ENCODE assay signal across 23 cellular contexts in genomic region chr10:103975169-103975568, GRCh38. TPM values are rescaled to one million over a fixed set of nuclear protein-coding genes. Genes with fewer than 3 reads are reported as not detected.
DNase-seq lines count a peak whose midpoint lies in the region; ATAC-seq and TF ChIP-seq lines count a peak whose summit lies in the region.
"Had no signal": no experiment of that assay in that cellular context is flagged by ENCODE, and none has a peak within 500 bp of the region (broad histone marks: within the 10 kb centered on the region; RNA-seq: fewer than 3 reads in every experiment).

No MANE protein-coding gene starts in this region.

- ATAC-seq in psoas muscle (no peak), heart left ventricle (no peak), foreskin keratinocyte (no peak)
- ATAC-seq: A549, PC-3 had no signal

- POLR2A ChIA-PET in HEK293 (lab: Yijun Ruan, JAX) = no interaction called here

- H3K9me3 Mint-ChIP-seq in activated naive CD4-positive, alpha-beta T cell treated with anti-CD3 and anti-CD28 coated beads, Interleukin-2, amount 50 U/mL, for 24 hours = peaks cover 6% of the 10 kb centered on the region
- H3K9me3 Mint-ChIP-seq in glutamatergic neuron (ENCODE audit: unreplicated experiment) = no peaks in the 10 kb centered on the region
- H3K9me3 Mint-ChIP-seq: H9 had no signal

- H3K4me1 Mint-ChIP-seq in activated naive CD4-positive, alpha-beta T cell treated with anti-CD3 and anti-CD28 coated beads, Interleukin-2, amount 50 U/mL, for 24 hours = peaks cover 66% of the 10 kb centered on the region
- peaks cover 18% of the 10 kb centered on the region for H3K4me1 Mint-ChIP-seq in glutamatergic neuron (ENCODE audit: low read depth, unreplicated experiment)

- no peaks in the 10 kb centered on the region for H3K9me3 ChIP-seq in HEK293 (ENCODE audit: control insufficient read depth, insufficient read depth, low read depth, low read length)
- H3K9me3 ChIP-seq in psoas muscle = no peaks in the 10 kb centered on the region
- no peaks in the 10 kb centered on the region for H3K9me3 ChIP-seq in heart left ventricle
- no peaks in the 10 kb centered on the region for H3K9me3 ChIP-seq in ovary
- H3K9me3 ChIP-seq: A549, SJSA1 had no signal

- CTCF ChIA-PET in HEK293 (lab: Yijun Ruan, JAX) = no interaction called here

- no peak for TF ChIP-seq POLR2A in heart left ventricle (IDR thresholded peaks at IDR 0.05)
- TF ChIP-seq POLR2A in ovary (IDR thresholded peaks at IDR 0.05) = no peak

- no peaks in the 10 kb centered on the region for H3K27me3 Mint-ChIP-seq in activated naive CD4-positive, alpha-beta T cell treated with anti-CD3 and anti-CD28 coated beads, Interleukin-2, amount 50 U/mL, for 24 hours
- peaks cover 3% of the 10 kb centered on the region for H3K27me3 Mint-ChIP-seq in glutamatergic neuron (ENCODE audit: unreplicated experiment)

- TF ChIP-seq CTCF in HEK293 (tag by site-specific recombination; IDR thresholded peaks at IDR 0.05) (no peak), glutamatergic neuron (IDR thresholded peaks at IDR 0.05; ENCODE audit: partially characterized antibody, unreplicated experiment) (no peak), psoas muscle (IDR thresholded peaks at IDR 0.05) (no peak), heart left ventricle (IDR thresholded peaks at IDR 0.05) (no peak), ovary (IDR thresholded peaks at IDR 0.05) (no peak), foreskin keratinocyte (conservative IDR thresholded peaks at IDR 0.05) (no peak)

- H3K27me3 ChIP-seq in psoas muscle (ENCODE audit: insufficient read depth in 3 of 3, low read length in 2 of 3) (no peaks in the 10 kb centered on the region), heart left ventricle (no peaks in the 10 kb centered on the region), ovary (no peaks in the 10 kb centered on the region), foreskin keratinocyte (no peaks in the 10 kb centered on the region)
- H3K27me3 ChIP-seq: BLaER1 treated with 17β-estradiol and CSF1 and Interleukin-3, amounts not matched to agents 10 nM and 100 nM; SJSA1 had no signal

- WGBS in psoas muscle, 3 donors = 33 to 51% (median 38%) methylated on average over 1 of the region's 1 CpG
- WGBS in heart left ventricle, 4 donors = 93 to 98% (median 95%) methylated on average over 1 of the region's 1 CpG
- WGBS in ovary, 3 donors = 90 to 97% (median 94%) methylated on average over 1 of the region's 1 CpG

- no peak for DNase-seq in activated naive CD4-positive, alpha-beta T cell treated with Interleukin-2 at 50 U/mL for 16 hours
- DNase-seq in glutamatergic neuron (no peak), psoas muscle (no peak), heart left ventricle (no peak), ovary (no peak), foreskin keratinocyte (no peak)
- DNase-seq: DMS79, H9, IMR-90, Karpas-422, MM.1S, NCI-H1092 treated with DMSO at 0.1 percent for 48 hours, NCI-H1694, NCI-H2107, NCI-H345, NCI-H526, PC-3 had no signal

- no peak overlapping the region for H3K27ac ChIP-seq in HEK293 (ENCODE audit: extremely low read depth, low read depth, low read length)
- peak overlapping the region; percentile 6 for H3K27ac ChIP-seq in psoas muscle
- no peak overlapping the region for H3K27ac ChIP-seq in heart left ventricle
- H3K27ac ChIP-seq in ovary = no peak overlapping the region
- no peak overlapping the region for H3K27ac ChIP-seq in foreskin keratinocyte
- H3K27ac ChIP-seq: A549; BLaER1 treated with 17β-estradiol and CSF1 and Interleukin-3, amounts not matched to agents 10 nM and 100 nM; RWPE1; SJSA1 had no signal

- peak overlapping the region; percentile 81 for H3K27ac Mint-ChIP-seq in activated naive CD4-positive, alpha-beta T cell treated with anti-CD3 and anti-CD28 coated beads, Interleukin-2, amount 50 U/mL, for 24 hours
- peak overlapping the region; percentile 22 for H3K27ac Mint-ChIP-seq in glutamatergic neuron (ENCODE audit: unreplicated experiment)
- H3K27ac Mint-ChIP-seq: H9 had no signal

- H3K36me3 ChIP-seq in HEK293 (ENCODE audit: control insufficient read depth in 2 of 2, insufficient read depth in 1 of 2, low read length in 2 of 2) (no peaks in the 10 kb centered on the region), psoas muscle (ENCODE audit: insufficient read depth in 1 of 2, low read depth in 1 of 2) (no peaks in the 10 kb centered on the region), heart left ventricle (no peaks in the 10 kb centered on the region), ovary (no peaks in the 10 kb centered on the region)
- H3K36me3 ChIP-seq: SJSA1 had no signal

- H3K4me1 ChIP-seq in HEK293 (ENCODE audit: control insufficient read depth, insufficient read depth, low read length) (peaks cover 11% of the 10 kb centered on the region), psoas muscle (peaks cover 49% of the 10 kb centered on the region), heart left ventricle (peaks cover 0 to 58% (median 22%) of the 10 kb centered on the region in 12 donors), ovary (ENCODE audit: insufficient read depth) (peaks cover 6% of the 10 kb centered on the region), foreskin keratinocyte (peaks cover 19% of the 10 kb centered on the region)
- H3K4me1 ChIP-seq: SJSA1 had no signal

- H3K36me3 Mint-ChIP-seq in activated naive CD4-positive, alpha-beta T cell treated with anti-CD3 and anti-CD28 coated beads, Interleukin-2, amount 50 U/mL, for 24 hours = peaks cover 8% of the 10 kb centered on the region
- H3K36me3 Mint-ChIP-seq in glutamatergic neuron (ENCODE audit: unreplicated experiment) = peaks cover 7% of the 10 kb centered on the region

- no peak for TF ChIP-seq EP300 in ovary (IDR thresholded peaks at IDR 0.05)

- intact Hi-C loops in psoas muscle (cut with DNase I) = no loop called here
- intact Hi-C loops in heart left ventricle (cut with DNase I) = no loop called here
- intact Hi-C loops in ovary (cut with DNase I) = no loop called here

- peak overlapping the region; percentile 56 for H3K4me3 Mint-ChIP-seq in activated naive CD4-positive, alpha-beta T cell treated with anti-CD3 and anti-CD28 coated beads, Interleukin-2, amount 50 U/mL, for 24 hours
- H3K4me3 Mint-ChIP-seq in glutamatergic neuron (ENCODE audit: unreplicated experiment) = peak overlapping the region; percentile 57
- H3K4me3 Mint-ChIP-seq: H9 had no signal

- H3K4me3 ChIP-seq in HEK293 (ENCODE audit: low read depth, low read length) (no peak overlapping the region), psoas muscle (no peak overlapping the region), heart left ventricle (no peak overlapping the region), ovary (no peak overlapping the region)
- H3K4me3 ChIP-seq: A549; BLaER1 treated with 17β-estradiol and CSF1 and Interleukin-3, amounts not matched to agents 10 nM and 100 nM; SJSA1 had no signal

TF ChIP-seq in HEK293, 187 proteins besides CTCF, POLR2A, EP300 and RAD21 (continues in another document):
- no peak for TF ChIP-seq ZFP69B (tag by site-specific recombination; IDR thresholded peaks at IDR 0.05)
- TF ChIP-seq ZNF280D (tag by site-specific recombination; IDR thresholded peaks at IDR 0.05) = no peak
- TF ChIP-seq HOXA7 (CRISPR knock-in tag; IDR thresholded peaks at IDR 0.05; ENCODE audit: borderline replicate concordance) = no peak
- TF ChIP-seq GLIS2 (tag by site-specific recombination; IDR thresholded peaks at IDR 0.05) = no peak
- TF ChIP-seq ZNF530 (tag by site-specific recombination; IDR thresholded peaks at IDR 0.05; ENCODE audit: low read depth) = no peak
- no peak for TF ChIP-seq ZNF76 (tag by site-specific recombination; IDR thresholded peaks at IDR 0.05; ENCODE audit: borderline replicate concordance, low read depth)

RNA-seq across cellular contexts. Expression of gene SLK, which starts 8.2 kb away (rescaled TPM):
- 122 TPM for total RNA-seq in glutamatergic neuron (ENCODE audit: unreplicated experiment)
- 10 to 100 TPM; 36.6 to 48.6 (median 41.0) TPM for total RNA-seq in psoas muscle
- 10 to 100 TPM; 15.5 to 35.7 (median 22.6) TPM for polyA plus RNA-seq in psoas muscle
- total RNA-seq in heart left ventricle = 10 to 100 TPM; 33.0 to 57.8 (median 47.9) TPM
- polyA plus RNA-seq in heart left ventricle = 10 to 100 TPM; 10.0 to 34.0 TPM
- 10 to 100 TPM; 38.8 to 71.5 (median 43.8) TPM for total RNA-seq in ovary
- 10 to 100 TPM; 19.9 to 23.9 TPM for polyA plus RNA-seq in ovary
- total RNA-seq in foreskin keratinocyte = 59.3 and 64.3 TPM in 2 replicates
- 10.5 and 11.1 TPM in 2 replicates for polyA plus RNA-seq in foreskin keratinocyte

RNA-seq across cellular contexts. Expression of gene STN1, which starts 57.2 kb away (rescaled TPM):
- total RNA-seq in glutamatergic neuron (ENCODE audit: unreplicated experiment) = 57.1 TPM
- total RNA-seq in psoas muscle = 10 to 100 TPM; 15.4 to 22.7 (median 18.8) TPM
- polyA plus RNA-seq in psoas muscle = 10 to 100 TPM; 15.3 to 19.8 (median 15.9) TPM
- total RNA-seq in heart left ventricle = 10 to 100 TPM; 28.6 to 53.1 (median 32.7) TPM
- polyA plus RNA-seq in heart left ventricle = 10 to 100 TPM; 23.1 to 36.1 TPM
- total RNA-seq in ovary = 10 to 100 TPM; 13.4 to 19.3 (median 17.3) TPM
- 10 to 100 TPM; 18.4 to 28.2 TPM for polyA plus RNA-seq in ovary
- total RNA-seq in foreskin keratinocyte = 28.9 and 29.4 TPM in 2 replicates
- 22.7 and 27.0 TPM in 2 replicates for polyA plus RNA-seq in foreskin keratinocyte
